36 cellular contexts compared by ENCODE assay signal in genomic region chr5:177226882-177227281, GRCh38.
"Had no signal": no experiment of that assay in that cellular context is flagged by ENCODE, and none has a peak within 500 bp of the region (broad histone marks: within the 10 kb centered on the region; RNA-seq: fewer than 3 reads in every experiment).

No MANE protein-coding gene starts in this region.

- H3K4me1 ChIP-seq: ascending aorta, breast epithelium, gastroesophageal sphincter had no signal

- H3K27me3 ChIP-seq: adrenal gland, ascending aorta, breast epithelium, cardiac muscle cell, dorsolateral prefrontal cortex, esophagus squamous epithelium, gastroesophageal sphincter, heart right ventricle, hepatocyte had no signal

- H3K4me3 Mint-ChIP-seq: activated B cell treated with CpG ODN at 0.5 μM for 24 hours; activated CD8-positive, alpha-beta T cell treated with anti-CD3 and anti-CD28 coated beads for 36 hours; activated naive CD8-positive, alpha-beta T cell; activated T-cell treated with anti-CD3 and anti-CD28 coated beads, Interleukin-2, amount 50 U/mL, for 4 hours; activated T-helper 17 cell treated with anti-CD3 and anti-CD28 coated beads, Interleukin-2, amount 50 U/mL, for 72 hours; brain; dendritic cell treated with granulocyte-macrophage colony-stimulating factor and Interleukin-4, amounts not matched to agents 40 ng/mL and 50 ng/mL, for 4 days; T-helper 17 cell; T-helper 2 cell treated with Interferon-gamma antibody and Interleukin-4, amounts not matched to agents 5 μg/mL and 100 μg/mL, for 36 hours had no signal

- H3K9me3 ChIP-seq: ascending aorta, breast epithelium, esophagus squamous epithelium, gastroesophageal sphincter, heart right ventricle had no signal

- DNase-seq: activated B cell treated with CpG ODN at 0.5 μM for 24 hours; activated CD4-positive, alpha-beta T cell treated with anti-CD3 and anti-CD28 coated beads for 48 hours; activated CD4-positive, alpha-beta T cell treated with anti-CD3 and anti-CD28 coated beads, Interleukin-2, amount 50 U/mL, for 1 hour; activated CD4-positive, alpha-beta T cell treated with anti-CD3 and anti-CD28 coated beads, Interleukin-2, amount 50 U/mL, for 48 hours; activated CD8-positive, alpha-beta memory T cell treated with anti-CD3 and anti-CD28 coated beads for 24 hours; activated CD8-positive, alpha-beta T cell treated with anti-CD3 and anti-CD28 coated beads for 36 hours; activated effector memory CD4-positive, alpha-beta T cell treated with Interleukin-2 at 50 U/mL for 16 hours; activated gamma-delta T cell treated with Interleukin-2 at 50 U/mL for 16 hours; activated naive CD4-positive, alpha-beta T cell treated with anti-CD3 and anti-CD28 coated beads, Interleukin-2, amount 50 U/mL, for 16 hours; activated naive CD4-positive, alpha-beta T cell treated with Interleukin-2 at 50 U/mL for 16 hours; activated T-cell treated with anti-CD3 and anti-CD28 coated beads, Interleukin-2, amount 50 U/mL, for 4 hours; adrenal gland; central memory CD4-positive, alpha-beta T cell; cerebellar nuclear complex; dorsolateral prefrontal cortex; effector memory CD4-positive, alpha-beta T cell; esophagus squamous epithelium; foreskin melanocyte; heart right ventricle; T-helper 1 cell; T-helper 17 cell; T1000; WERI-Rb-1 had no signal

- ATAC-seq: activated CD4-positive, CD25-positive, alpha-beta regulatory T cell treated with anti-CD3 and anti-CD28 coated beads, Interleukin-2, amount 50 U/mL, for 24 hours; activated CD8-positive, alpha-beta T cell treated with anti-CD3 and anti-CD28 coated beads for 36 hours; activated T-cell treated with anti-CD3 and anti-CD28 coated beads, Interleukin-2, amount 50 U/mL, for 4 hours; activated T-helper 17 cell treated with anti-CD3 and anti-CD28 coated beads, Interleukin-2, amount 50 U/mL, for 72 hours; gastroesophageal sphincter; heart right ventricle; T-helper 17 cell had no signal

- H3K36me3 ChIP-seq: adrenal gland, breast epithelium, cardiac muscle cell, WERI-Rb-1 had no signal

- H3K36me3 Mint-ChIP-seq: activated naive CD8-positive, alpha-beta T cell had no signal

- H3K27ac Mint-ChIP-seq: activated B cell treated with CpG ODN at 0.5 μM for 24 hours; activated CD8-positive, alpha-beta T cell treated with anti-CD3 and anti-CD28 coated beads for 36 hours; activated naive CD8-positive, alpha-beta T cell; activated T-helper 17 cell treated with anti-CD3 and anti-CD28 coated beads, Interleukin-2, amount 50 U/mL, for 72 hours; brain; dendritic cell treated with granulocyte-macrophage colony-stimulating factor and Interleukin-4, amounts not matched to agents 40 ng/mL and 50 ng/mL, for 4 days; T-helper 2 cell treated with Interferon-gamma antibody and Interleukin-4, amounts not matched to agents 5 μg/mL and 100 μg/mL, for 36 hours had no signal

- H3K4me2 ChIP-seq: hepatocyte had no signal

- H3K9me3 Mint-ChIP-seq: activated B cell treated with CpG ODN at 0.5 μM for 24 hours; activated CD8-positive, alpha-beta T cell treated with anti-CD3 and anti-CD28 coated beads for 36 hours; activated T-cell treated with anti-CD3 and anti-CD28 coated beads, Interleukin-2, amount 50 U/mL, for 4 hours; activated T-helper 17 cell treated with anti-CD3 and anti-CD28 coated beads, Interleukin-2, amount 50 U/mL, for 72 hours; brain; dendritic cell treated with granulocyte-macrophage colony-stimulating factor and Interleukin-4, amounts not matched to agents 40 ng/mL and 50 ng/mL, for 4 days; T-helper 2 cell treated with Interferon-gamma antibody and Interleukin-4, amounts not matched to agents 5 μg/mL and 100 μg/mL, for 36 hours had no signal

- H3K4me3 ChIP-seq: adrenal gland, ascending aorta, breast epithelium, cardiac muscle cell, coronary artery, dorsolateral prefrontal cortex, esophagus squamous epithelium, gastroesophageal sphincter, heart right ventricle, hepatocyte had no signal

- H2AFZ ChIP-seq: hepatocyte had no signal

- H3K27ac ChIP-seq: adrenal gland, ascending aorta, breast epithelium, coronary artery, dorsolateral prefrontal cortex, epithelial cell of prostate, esophagus squamous epithelium, gastroesophageal sphincter, heart right ventricle, hepatocyte, WERI-Rb-1 had no signal

- H3K27me3 Mint-ChIP-seq: activated B cell treated with CpG ODN at 0.5 μM for 24 hours; activated CD8-positive, alpha-beta T cell treated with anti-CD3 and anti-CD28 coated beads for 36 hours; activated naive CD8-positive, alpha-beta T cell; activated T-helper 17 cell treated with anti-CD3 and anti-CD28 coated beads, Interleukin-2, amount 50 U/mL, for 72 hours; brain; dendritic cell treated with granulocyte-macrophage colony-stimulating factor and Interleukin-4, amounts not matched to agents 40 ng/mL and 50 ng/mL, for 4 days; T-helper 17 cell had no signal
